ENCODE assay signal across 19 cellular contexts in genomic region chr22:15687086-15687485, GRCh38. TPM values are rescaled to one million over a fixed set of nuclear protein-coding genes. Genes with fewer than 3 reads are reported as not detected.
"Had no signal": no experiment of that assay in that cellular context is flagged by ENCODE, and none has a peak within 500 bp of the region (broad histone marks: within the 10 kb centered on the region; RNA-seq: fewer than 3 reads in every experiment).

No MANE protein-coding gene starts in this region.

RNA-seq across cellular contexts. Expression of gene POTEH, which starts 2.7 kb away (rescaled TPM):
- total RNA-seq: activated CD4-positive, alpha-beta memory T cell treated with anti-CD3 and anti-CD28 coated beads for 36 hours; activated CD4-positive, alpha-beta T cell treated with anti-CD3 and anti-CD28 coated beads for 36 hours; activated CD4-positive, alpha-beta T cell treated with anti-CD3 and anti-CD28 coated beads, Interleukin-2, amount 10 ng/mL, durations not matched to agents 24 days and 14 days; activated CD8-positive, alpha-beta memory T cell treated with anti-CD3 and anti-CD28 coated beads for 36 hours; activated CD8-positive, alpha-beta memory T cell treated with anti-CD3 and anti-CD28 coated beads, Interleukin-2, amount 10 ng/mL, durations not matched to agents 7 days and 5 days; activated CD8-positive, alpha-beta T cell treated with anti-CD3 and anti-CD28 coated beads, Interleukin-2, amount 10 ng/mL, durations not matched to agents 7 days and 5 days; activated naive CD4-positive, alpha-beta T cell treated with anti-CD3 and anti-CD28 coated beads, Interleukin-2, amount 50 U/mL, for 72 hours; activated naive CD8-positive, alpha-beta T cell treated with anti-CD3 and anti-CD28 coated beads, Interleukin-2, amount 10 ng/mL, durations not matched to agents 7 days and 5 days; activated T-helper 1 cell treated with anti-CD3 and anti-CD28 coated beads, Interleukin-12 subunit alpha, Interleukin-12 subunit beta, Interleukin-2, Interleukin-4 antibody, amounts not matched to agents 30 ng/mL and 10 ng/mL and 1 ng/mL, durations not matched to agents 14 hours and 24 hours and 36 hours; activated T-helper 2 cell treated with anti-CD3 and anti-CD28 coated beads, Interferon-gamma antibody, Interleukin-2, Interleukin-4, amounts not matched to agents 10 μg/mL and 5 μg/mL and 100 μg/mL, durations not matched to agents 14 hours and 24 hours and 36 hours; astrocyte; bronchial epithelial cell; cardiac septum; cerebellum; dermis blood vessel endothelial cell; esophagus squamous epithelium; fibroblast of lung; fibroblast of villous mesenchyme; T-helper 1 cell treated with Interleukin-12 subunit alpha and Interleukin-12 subunit beta and Interleukin-4 antibody, amounts not matched to agents 30 ng/mL and 1 ng/mL, for 36 hours had no signal
- polyA plus RNA-seq: fibroblast of lung had no signal
